15 cellular contexts compared by ENCODE assay signal in the genomic region with DNA sequence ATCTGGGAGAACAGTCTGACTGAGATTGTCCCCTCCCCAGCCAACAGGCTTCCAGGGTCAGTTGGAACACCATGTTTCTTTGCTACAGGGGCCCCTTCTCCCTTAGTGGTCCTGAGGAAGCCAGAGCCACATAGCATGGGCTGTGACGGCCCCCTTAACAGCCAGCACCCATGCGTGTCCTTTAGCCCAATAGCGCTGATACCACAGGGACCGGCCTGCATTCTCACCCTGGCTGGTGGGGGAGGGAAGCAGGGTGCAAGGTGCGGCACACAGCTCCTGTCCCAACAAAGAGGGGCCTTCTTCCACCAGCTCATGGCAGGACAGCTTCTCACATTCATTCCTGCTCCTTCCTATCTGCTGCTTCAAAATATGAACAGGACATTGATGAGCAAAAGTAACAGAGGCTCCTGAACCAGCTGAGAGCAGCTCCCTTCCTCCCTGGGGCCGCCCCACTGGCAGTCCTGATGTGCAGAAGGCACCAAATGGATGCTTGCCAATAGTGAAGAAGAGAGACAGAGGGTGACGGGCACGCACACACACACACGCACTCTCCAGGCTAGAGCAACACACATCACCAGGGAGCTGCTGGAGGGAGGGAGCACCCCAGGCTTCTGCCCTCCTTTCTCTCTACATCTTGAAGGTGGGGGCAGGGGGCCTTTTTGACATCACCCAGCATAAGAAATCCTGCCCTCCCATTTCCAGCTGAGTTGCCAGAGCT.
"Had no signal": no experiment of that assay in that cellular context is flagged by ENCODE, and none has a peak within 500 bp of the region (broad histone marks: within the 10 kb centered on the region; RNA-seq: fewer than 3 reads in every experiment).

No MANE protein-coding gene starts in this region.

- H3K36me3 ChIP-seq: adrenal gland, esophagus muscularis mucosa, sigmoid colon, stomach, thoracic aorta had no signal

- H3K27ac Mint-ChIP-seq: activated T-cell treated with anti-CD3 and anti-CD28 coated beads, Interleukin-2, amount 50 U/mL, for 24 hours; nephron had no signal

- H3K9me3 Mint-ChIP-seq: activated T-cell treated with anti-CD3 and anti-CD28 coated beads, Interleukin-2, amount 50 U/mL, for 24 hours; nephron had no signal

- H3K4me1 ChIP-seq: adrenal gland, esophagus muscularis mucosa had no signal

- H3K4me3 ChIP-seq: adrenal gland, coronary artery, esophagus muscularis mucosa, sigmoid colon, stomach, thoracic aorta had no signal

- DNase-seq: activated CD4-positive, alpha-beta T cell treated with anti-CD3 and anti-CD28 coated beads, Interleukin-2, amount 50 U/mL, for 1 hour; activated naive CD4-positive, alpha-beta T cell treated with anti-CD3 and anti-CD28 coated beads, Interleukin-2, amount 50 U/mL, for 16 hours; activated T-cell treated with anti-CD3 and anti-CD28 coated beads, Interleukin-2, amount 50 U/mL, for 24 hours; central memory CD4-positive, alpha-beta T cell; effector CD4-positive, alpha-beta T cell; hippocampal formation; sigmoid colon; stimulated activated CD4-positive, alpha-beta T cell treated with anti-CD3 and anti-CD28 coated beads, Interleukin-1b, Interleukin-23, amount 100 ng/mL, for 48 hours; stomach had no signal

- ATAC-seq: activated CD4-positive, CD25-positive, alpha-beta regulatory T cell treated with anti-CD3 and anti-CD28 coated beads, Interleukin-2, amount 50 U/mL, for 24 hours had no signal

- H3K4me3 Mint-ChIP-seq: activated T-cell treated with anti-CD3 and anti-CD28 coated beads, Interleukin-2, amount 50 U/mL, for 24 hours; nephron had no signal

- H3K27ac ChIP-seq: coronary artery, esophagus muscularis mucosa, sigmoid colon, stomach, thoracic aorta had no signal

- H3K27me3 ChIP-seq: adrenal gland had no signal

- H3K9me3 ChIP-seq: adrenal gland, esophagus muscularis mucosa, sigmoid colon, stomach, thoracic aorta had no signal
